In the genomic region with DNA sequence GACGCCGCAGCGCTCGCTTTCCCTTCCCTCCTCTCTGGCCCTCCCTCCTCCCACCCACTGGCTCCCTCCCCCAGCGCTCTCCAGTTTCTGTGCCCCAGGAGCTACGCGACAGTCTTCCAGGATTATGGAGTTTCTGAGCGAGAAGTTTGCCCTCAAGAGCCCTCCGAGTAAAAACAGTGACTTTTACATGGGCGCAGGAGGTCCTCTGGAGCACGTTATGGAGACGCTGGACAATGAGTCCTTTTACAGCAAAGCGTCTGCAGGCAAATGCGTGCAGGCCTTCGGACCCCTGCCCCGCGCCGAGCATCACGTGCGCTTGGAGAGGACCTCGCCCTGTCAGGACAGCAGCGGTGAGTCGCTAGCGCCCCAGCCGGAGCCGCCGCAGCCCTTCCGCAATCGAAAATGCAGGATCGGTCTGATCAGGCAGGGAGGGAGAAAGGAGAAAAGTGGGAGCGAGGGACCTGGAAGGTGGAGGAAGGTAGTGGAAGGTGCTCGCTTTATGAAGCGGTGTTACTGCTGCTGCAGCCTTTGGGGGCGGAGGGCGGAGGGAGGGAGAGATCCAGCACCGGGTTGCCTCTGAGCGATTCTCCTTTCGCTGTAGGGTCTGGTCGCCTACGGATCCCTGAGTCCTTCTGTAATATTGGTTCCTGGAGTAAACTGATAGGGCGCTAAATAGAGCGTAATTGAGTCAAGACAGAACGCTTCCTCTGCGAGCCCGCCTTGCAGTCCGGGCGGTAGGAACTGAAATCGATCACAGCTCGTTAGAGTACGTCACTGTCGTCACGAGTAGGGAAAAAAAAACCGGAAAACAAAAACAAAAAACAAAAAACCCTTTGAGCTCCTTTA, we compare ENCODE assay signal across 8 cellular contexts. TPM values are rescaled to one million over a fixed set of nuclear protein-coding genes. Genes with fewer than 3 reads are reported as not detected.
DNase-seq lines count a peak whose midpoint lies in the region; ATAC-seq, FAIRE-seq and TF ChIP-seq lines count a peak whose summit lies in the region.

A gene (plus strand): TSS at position 83 of the 846 bp plus-strand sequence. CDS start 42 bp downstream, at position 125.

- 3% methylated on average over 36 of the region's 53 CpGs for WGBS in K562 (ENCODE audit: insufficient coverage, low coverage, missing lambda C conversion rate)
- WGBS in testis, 2 donors, result 4 to 8% methylated on average over 40 to 53 of the region's 53 CpGs

- no peak for FAIRE-seq in K562 (lab: Jason Lieb, UNC)
- no peak for FAIRE-seq in kidney (lab: Jason Lieb, UNC)

- POLR2A ChIA-PET in K562 (lab: Yijun Ruan, JAX), result no interaction called here

- CTCF ChIA-PET in K562 (lab: Yijun Ruan, JAX; ENCODE audit: low intra/inter-chr PET ratio), result no interaction called here

- peak within 1 kb of the TSS; percentile 5; the same call in 1 of the 2 replicates for H3K4me2 ChIP-seq in K562 (ENCODE audit: insufficient read depth, low read length)

- H2AFZ ChIP-seq in ACC112 (ENCODE audit: low read length, unreplicated experiment), result peak within 1 kb of the TSS; percentile 36
- no peak within 1 kb of the TSS for H2AFZ ChIP-seq in K562 (ENCODE audit: low read depth, low read length)

- H3K79me2 ChIP-seq in ACC112 (ENCODE audit: control insufficient read depth, insufficient read depth, low read length, unreplicated experiment), result no peaks in the 10 kb centered on the region
- H3K79me2 ChIP-seq in K562 (ENCODE audit: control insufficient read depth, insufficient read depth, low read length), result no peaks in the 10 kb centered on the region

- H3K27me3 ChIP-seq in ACC112 (ENCODE audit: insufficient read depth, low read length), result peaks cover 92% of the 10 kb centered on the region
- H3K27me3 ChIP-seq in K562 (ENCODE audit: control insufficient read depth in 2 of 2, insufficient read depth in 2 of 2, low read length in 2 of 2), result no peaks in the 10 kb centered on the region
- peaks cover 8% of the 10 kb centered on the region for H3K27me3 ChIP-seq in testis

- H3K27ac ChIP-seq in ACC112 (ENCODE audit: low read depth, low read length) (no peak within 1 kb of the TSS), K562 (ENCODE audit: extremely low read depth, low read depth, low read length) (no peak within 1 kb of the TSS), kidney (ENCODE audit: low read depth in 2 of 2, low read length in 2 of 2) (peak within 1 kb of the TSS in 1 of 2 donors; percentile 77), testis (no peak within 1 kb of the TSS)

- DNase-seq in NCI-H2029 (lab: John Stamatoyannopoulos, UW), result peak; percentile 20
- no peak for DNase-seq in K562 (ENCODE audit: extremely low read depth in 1 of 4, low spot score in 3 of 4)
- peak; percentile 81 for DNase-seq in kidney
- DNase-seq in testis, result peak; percentile 27
- no peak for DNase-seq in cerebellum (ENCODE audit: low spot score)

- no peaks in the 10 kb centered on the region for H3K4me1 ChIP-seq in ACC112 (ENCODE audit: control insufficient read depth, insufficient read depth, low read length, unreplicated experiment)
- no peaks in the 10 kb centered on the region for H3K4me1 ChIP-seq in K562 (replicated peaks in 1 of 2; ENCODE audit: control insufficient read depth in 2 of 2, insufficient read depth in 2 of 2, low read length in 2 of 2)
- H3K4me1 ChIP-seq in kidney (ENCODE audit: control insufficient read depth in 1 of 2, insufficient read depth in 1 of 2, low read depth in 1 of 2, low read length in 2 of 2), result peaks cover 4 to 7% of the 10 kb centered on the region in 2 donors
- peaks cover 4% of the 10 kb centered on the region for H3K4me1 ChIP-seq in testis

- BruUV-seq in K562 (replicated peaks; lab: Mats Ljungman, UMichigan), result no TSS peak

- no peaks in the 10 kb centered on the region for H3K9me1 ChIP-seq in K562 (ENCODE audit: control insufficient read depth, insufficient read depth, low read length)

- ATAC-seq in GM18909 (IDR thresholded peaks at IDR 0.05; ENCODE audit: poor library complexity, unreplicated experiment) (peak; percentile 71), K562 (no peak), HG03135 (IDR thresholded peaks at IDR 0.05; ENCODE audit: unreplicated experiment) (no peak)

- no peaks in the 10 kb centered on the region for H3K36me3 ChIP-seq in ACC112 (ENCODE audit: insufficient read depth, low read length)
- H3K36me3 ChIP-seq in K562 (ENCODE audit: control insufficient read depth, insufficient read depth, low read length), result no peaks in the 10 kb centered on the region
- no peaks in the 10 kb centered on the region for H3K36me3 ChIP-seq in kidney (ENCODE audit: control insufficient read depth in 1 of 2, insufficient read depth in 2 of 2, low read length in 2 of 2)
- H3K36me3 ChIP-seq in testis (ENCODE audit: low read depth, missing control alignments), result no peaks in the 10 kb centered on the region

- no peak within 1 kb of the TSS for H3K9ac ChIP-seq in K562 (ENCODE audit: insufficient read depth in 1 of 2, low read depth in 2 of 2, low read length in 2 of 2)
- H3K9ac ChIP-seq in kidney (ENCODE audit: low read length in 2 of 2), result no peak within 1 kb of the TSS

- no peak for TF ChIP-seq POLR2A in K562 (conservative IDR thresholded peaks at IDR 0.05)
- TF ChIP-seq POLR2A in testis (IDR thresholded peaks at IDR 0.05), result no peak

- H3K9me3 ChIP-seq in K562 (replicated peaks; ENCODE audit: control insufficient read depth, insufficient read depth, low read depth, low read length), result no peaks in the 10 kb centered on the region
- H3K9me3 ChIP-seq in kidney (ENCODE audit: control insufficient read depth in 1 of 2, low read length in 2 of 2), result no peaks in the 10 kb centered on the region
- H3K9me3 ChIP-seq in testis, result no peaks in the 10 kb centered on the region

- TF ChIP-seq CTCF in K562 (IDR thresholded peaks at IDR 0.05 in 2 of 3, conservative IDR thresholded peaks at IDR 0.05 in 1 of 3; ENCODE audit: insufficient read depth in 2 of 3, low read depth in 1 of 3, low read length in 3 of 3) (no peak), kidney (IDR thresholded peaks at IDR 0.05; ENCODE audit: borderline replicate concordance, extremely low read depth, insufficient read depth) (no peak), testis (IDR thresholded peaks at IDR 0.05) (no peak)

- TF ChIP-seq RAD21 in K562 (CRISPR knock-in tag; conservative IDR thresholded peaks at IDR 0.05 in 1 of 2, IDR thresholded peaks at IDR 0.05 in 1 of 2), result no peak

- no peaks in the 10 kb centered on the region for H4K20me1 ChIP-seq in K562 (replicated peaks; ENCODE audit: control insufficient read depth, insufficient read depth, low read length)

- intact Hi-C loops in K562 (cut with micrococcal nuclease) (no loop called here), kidney (cut with DNase I) (no loop called here), testis (cut with DNase I; ENCODE audit: low total_unique reads) (no loop called here)

- in situ Hi-C loops in K562 (cut with MboI), result no loop called here

- peak within 1 kb of the TSS; percentile 70 for H3K4me3 ChIP-seq in ACC112 (ENCODE audit: low read depth, low read length)
- no peak within 1 kb of the TSS for H3K4me3 ChIP-seq in K562
- H3K4me3 ChIP-seq in kidney (ENCODE audit: low read length in 2 of 2), result peak within 1 kb of the TSS; percentile 49 to 63
- H3K4me3 ChIP-seq in testis, result peak within 1 kb of the TSS; percentile 32

- TF ChIP-seq EP300 in K562 (IDR thresholded peaks at IDR 0.05; ENCODE audit: low read length), result no peak

TF ChIP-seq in K562, 482 proteins besides CTCF, POLR2A, EP300 and RAD21 (continues in another document):
- TF ChIP-seq FOXK1 (CRISPR knock-in tag; IDR thresholded peaks at IDR 0.05; ENCODE audit: borderline replicate concordance) (no peak), CBX2 (IDR thresholded peaks at IDR 0.05; ENCODE audit: insufficient read depth, low read length, poor library complexity, severe bottlenecking) (no peak)

RNA-seq across cellular contexts. Expression of the gene that starts here (rescaled TPM):
- not detected in 2 replicates for total RNA-seq in K562 (2011; cell fraction: chromatin; rRNA removed; ENCODE audit: low replicate concordance)
- total RNA-seq in K562 (2011; cell fraction: nucleolus; rRNA removed), result not detected in 2 replicates
- not detected in 2 replicates for total RNA-seq in K562 (2011; cell fraction: nucleoplasm; rRNA removed)
- total RNA-seq in K562 (2014; rRNA removed), result 0.09 and 0.20 TPM in 2 replicates
- total RNA-seq in K562 (2014; rRNA removed; fragmentation: Illumina TruSeq; extraction: Trizol), result not detected in 2 replicates
- 0.11 TPM in 2 replicates for total RNA-seq in K562 (2015; rRNA removed; fragmentation: Illumina TruSeq; extraction: Trizol)
- total RNA-seq in K562 (2021), result 0.13 TPM in 1 of 2 replicates, not detected in the other
- 0.11 and 0.19 TPM in 2 replicates for polyA plus RNA-seq in K562 (2011; rRNA removed)
- polyA plus RNA-seq in K562 (2011; cell fraction: cytosol; rRNA removed), result 0.06 and 0.22 TPM in 2 replicates
- polyA plus RNA-seq in K562 (2011; cell fraction: nucleus; rRNA removed), result 0.27 TPM in 1 of 2 replicates, not detected in the other
- 0.07 and 0.14 TPM in 2 replicates for polyA plus RNA-seq in K562 (2012)
- not detected in 2 replicates for polyA plus RNA-seq in K562 (2014; fragmentation: Illumina TruSeq; extraction: Trizol)
- polyA plus RNA-seq in K562 (2014; fragmentation: Nextera tagmentation; extraction: Ambion mirVana), result under 1 TPM; 0.11 to 0.31 TPM
- 0.11 TPM in 1 of 2 replicates, not detected in the other for polyA plus RNA-seq in K562 (2014; rRNA removed)
- polyA minus RNA-seq in K562 (2011; rRNA and poly(A)+ RNA removed), result 0.18 and 0.24 TPM in 2 replicates
- polyA minus RNA-seq in K562 (2011; cell fraction: cytosol; rRNA and poly(A)+ RNA removed), result not detected in 2 replicates
- polyA minus RNA-seq in K562 (2011; cell fraction: nucleus; rRNA and poly(A)+ RNA removed), result 0.27 and 0.89 TPM in 2 replicates
- total RNA-seq in kidney, result 1.6 TPM
- polyA plus RNA-seq in kidney (ENCODE audit: insufficient read depth, low read depth, low replicate concordance), result 0.90 TPM
- total RNA-seq in testis, result under 1 TPM in 1 of 2 donors, not detected in 1; 0.25 TPM
- 0.80 TPM for polyA plus RNA-seq in testis (ENCODE audit: insufficient read depth, low read depth, low replicate concordance)
- not detected for total RNA-seq in cerebellum

Comparison
In these comparisons a context has a peak if more than half of its experiments do, and no peak if none do; other contexts are left out.
1. Peak in DNase-seq and H3K4me3 ChIP-seq in testis; RNA of the gene not detected or under 1 TPM.
2. DNase-seq: peak in NCI-H2029 (single experiment) and kidney (single experiment); none in K562 (0 of 4) and cerebellum (single experiment).